8 cellular contexts compared by ENCODE assay signal in genomic region chr4:55635760-55636621, GRCh38. TPM values are rescaled to one million over a fixed set of nuclear protein-coding genes. Genes with fewer than 3 reads are reported as not detected.
A peak's percentile ranks its signal among the peaks of the same experiment; 100 is the strongest.
DNase-seq lines count a peak whose midpoint lies in the region; ATAC-seq, FAIRE-seq and TF ChIP-seq lines count a peak whose summit lies in the region.

Gene NMU (minus strand): TSS chr4:55636298. CDS start chr4:55636192, 106 bp downstream.

- H3K4me1 ChIP-seq in mesenchymal stem cell (ENCODE audit: control insufficient read depth, insufficient read depth, low read depth, low read length) (peaks cover 16% of the 10 kb centered on the region), subcutaneous abdominal adipose tissue (ENCODE audit: control insufficient read depth in 5 of 5, insufficient read depth in 5 of 5, low read length in 5 of 5) (peaks cover 0 to 22% (median 18%) of the 10 kb centered on the region in 5 donors)

- no peak within 1 kb of the TSS for H3K18ac ChIP-seq in mesenchymal stem cell (ENCODE audit: low read depth in 1 of 2, low read length in 2 of 2)

- H3K4me3 Mint-ChIP-seq in dendritic cell treated with granulocyte-macrophage colony-stimulating factor and Interleukin-4, amounts not matched to agents 40 ng/mL and 50 ng/mL, for 4 days, result peak within 1 kb of the TSS; percentile 13

- no peak within 1 kb of the TSS for H3K27ac Mint-ChIP-seq in dendritic cell treated with granulocyte-macrophage colony-stimulating factor and Interleukin-4, amounts not matched to agents 40 ng/mL and 50 ng/mL, for 4 days

- H3K36me3 ChIP-seq in mesenchymal stem cell (ENCODE audit: control insufficient read depth in 1 of 2, insufficient read depth in 2 of 2, low read depth in 1 of 2, low read length in 2 of 2), result no peaks in the 10 kb centered on the region
- no peaks in the 10 kb centered on the region for H3K36me3 ChIP-seq in subcutaneous abdominal adipose tissue (ENCODE audit: control insufficient read depth in 5 of 5, insufficient read depth in 5 of 5, low read length in 5 of 5)

- peak; percentile 12 for TF ChIP-seq CTCF in D721Med (IDR thresholded peaks at IDR 0.05; ENCODE audit: insufficient read depth, missing control alignments)

- H3K27me3 ChIP-seq in mesenchymal stem cell (ENCODE audit: control insufficient read depth in 1 of 2, insufficient read depth in 1 of 2, low read length in 2 of 2) (peaks cover 36 to 59% of the 10 kb centered on the region in 2 experiments), subcutaneous abdominal adipose tissue (ENCODE audit: control insufficient read depth in 5 of 5, insufficient read depth in 4 of 5, low read length in 5 of 5) (peaks cover 19 to 28% (median 27%) of the 10 kb centered on the region in 5 donors)

- no peak within 1 kb of the TSS for H3K9ac ChIP-seq in mesenchymal stem cell (ENCODE audit: low read length)
- H3K9ac ChIP-seq in subcutaneous abdominal adipose tissue (ENCODE audit: low read length in 5 of 5), result no peak within 1 kb of the TSS

- H4K8ac ChIP-seq in mesenchymal stem cell (ENCODE audit: low read length), result no peak within 1 kb of the TSS

- H3K23ac ChIP-seq in mesenchymal stem cell (ENCODE audit: low read length in 2 of 2), result no peak within 1 kb of the TSS

- no peak within 1 kb of the TSS for H2BK15ac ChIP-seq in mesenchymal stem cell (ENCODE audit: low read depth, poor library complexity, severe bottlenecking)

- H3K4me3 ChIP-seq in mesenchymal stem cell (ENCODE audit: insufficient read depth in 1 of 2, low read depth in 1 of 2, low read length in 2 of 2), result peak within 1 kb of the TSS; percentile 53 to 61
- H3K4me3 ChIP-seq in subcutaneous abdominal adipose tissue (ENCODE audit: low read depth in 1 of 5, low read length in 5 of 5), result peak within 1 kb of the TSS; percentile 36 to 59 (median 50)

- no peaks in the 10 kb centered on the region for H3K9me3 Mint-ChIP-seq in dendritic cell treated with granulocyte-macrophage colony-stimulating factor and Interleukin-4, amounts not matched to agents 40 ng/mL and 50 ng/mL, for 4 days

- no peak for FAIRE-seq in D721Med (lab: Jason Lieb, UNC)

- H2BK12ac ChIP-seq in mesenchymal stem cell (ENCODE audit: low read length in 2 of 2), result no peak within 1 kb of the TSS

- H3K27me3 Mint-ChIP-seq in dendritic cell treated with granulocyte-macrophage colony-stimulating factor and Interleukin-4, amounts not matched to agents 40 ng/mL and 50 ng/mL, for 4 days, result peaks cover 60% of the 10 kb centered on the region

- H2BK120ac ChIP-seq in mesenchymal stem cell (ENCODE audit: low read depth, low read length), result no peak within 1 kb of the TSS

- H4K91ac ChIP-seq in mesenchymal stem cell (ENCODE audit: low read length), result no peak within 1 kb of the TSS

- no peaks in the 10 kb centered on the region for H3K79me1 ChIP-seq in mesenchymal stem cell (replicated peaks; ENCODE audit: low read length, poor library complexity, severe bottlenecking)

- peak within 1 kb of the TSS; percentile 98 for H3K4me2 ChIP-seq in mesenchymal stem cell (ENCODE audit: low read length, poor library complexity, severe bottlenecking)

- 1% methylated on average over 62 of the region's 75 CpGs for WGBS in mesenchymal stem cell

- ATAC-seq in GM21367 (IDR thresholded peaks at IDR 0.05; ENCODE audit: unreplicated experiment), result peak; percentile 73

- intact Hi-C loops in dendritic cell treated with granulocyte-macrophage colony-stimulating factor and Interleukin-4, amounts not matched to agents 40 ng/mL and 50 ng/mL, for 4 days (cut with micrococcal nuclease), result no loop called here

- no peak within 1 kb of the TSS for H3K4ac ChIP-seq in mesenchymal stem cell (ENCODE audit: low read depth in 1 of 2, low read length in 2 of 2)

- H3K27ac ChIP-seq in mesenchymal stem cell (ENCODE audit: low read length, poor library complexity, severe bottlenecking) (no peak within 1 kb of the TSS), subcutaneous abdominal adipose tissue (ENCODE audit: low read depth, low read length) (no peak within 1 kb of the TSS)

- H2AK5ac ChIP-seq in mesenchymal stem cell (ENCODE audit: low read length, severe bottlenecking), result no peak within 1 kb of the TSS

- H3K14ac ChIP-seq in mesenchymal stem cell (ENCODE audit: low read length in 2 of 2), result peak within 1 kb of the TSS in 1 of 2 experiments; percentile 29

- DNase-seq in D721Med (ENCODE audit: insufficient read length, low spot score) (peak; percentile 23), HuH-7 (ENCODE audit: low spot score) (peak; percentile 20), T1000 (lab: John Stamatoyannopoulos, UW) (peak; percentile 55), mesenchymal stem cell (peak; percentile 2), NCI-H187 (lab: John Stamatoyannopoulos, UW) (no peak)

- no peak within 1 kb of the TSS for H2BK5ac ChIP-seq in mesenchymal stem cell (ENCODE audit: low read depth, low read length, poor library complexity, severe bottlenecking)

- no peak within 1 kb of the TSS for H2AFZ ChIP-seq in mesenchymal stem cell (ENCODE audit: low read depth, low read length)

- H3K36me3 Mint-ChIP-seq in dendritic cell treated with granulocyte-macrophage colony-stimulating factor and Interleukin-4, amounts not matched to agents 40 ng/mL and 50 ng/mL, for 4 days (ENCODE audit: low read depth), result no peaks in the 10 kb centered on the region

- peaks cover 5% of the 10 kb centered on the region for H3K4me1 Mint-ChIP-seq in dendritic cell treated with granulocyte-macrophage colony-stimulating factor and Interleukin-4, amounts not matched to agents 40 ng/mL and 50 ng/mL, for 4 days (ENCODE audit: low read depth)

- H3K9me3 ChIP-seq in mesenchymal stem cell (ENCODE audit: control insufficient read depth, low read length) (no peaks in the 10 kb centered on the region), subcutaneous abdominal adipose tissue (ENCODE audit: control insufficient read depth in 5 of 5, low read length in 5 of 5) (no peaks in the 10 kb centered on the region)

RNA-seq across cellular contexts. Expression of gene NMU, which starts in this region (rescaled TPM):
- polyA plus RNA-seq in mesenchymal stem cell (2013, experiment 1 of 2), result not detected
- not detected for polyA plus RNA-seq in mesenchymal stem cell (2013, experiment 2 of 2)

Comparison
In these comparisons a context has a peak if more than half of its experiments do, and no peak if none do; other contexts are left out.
1. DNase-seq: peak in D721Med (single experiment), HuH-7 (single experiment), T1000 (single experiment) and mesenchymal stem cell (single experiment); none in NCI-H187 (0 of 2).